In genomic region chr1:6634278-6635052, GRCh38 we compare ENCODE assay signal across 9 cellular contexts. TPM values are rescaled to one million over a fixed set of nuclear protein-coding genes. Genes with fewer than 3 reads are reported as not detected.
DNase-seq lines count a peak whose midpoint lies in the region; ATAC-seq, FAIRE-seq and TF ChIP-seq lines count a peak whose summit lies in the region.
"Had no signal": no experiment of that assay in that cellular context is flagged by ENCODE, and none has a peak within 500 bp of the region (broad histone marks: within the 10 kb centered on the region; RNA-seq: fewer than 3 reads in every experiment).

No MANE protein-coding gene starts in this region.

- DNase-seq in ACHN (peak; percentile 22), GM20000 (ENCODE audit: low spot score) (peak; percentile 54), T-helper 1 cell (peak in 3 of 5 donors; percentile 15 to 23 (median 15)), bronchial epithelial cell (ENCODE audit: low read depth) (peak; percentile 29), lower lobe of right lung (peak; percentile 73), thyroid gland (peak; percentile 67 to 77), NCI-H2029 treated with DMSO at 0.1 percent for 48 hours (lab: John Stamatoyannopoulos, UW) (no peak)

- no peak for TF ChIP-seq POLR2A in thyroid gland (IDR thresholded peaks at IDR 0.05)

- in situ Hi-C loops in ACHN (cut with HindIII; ENCODE audit: low pct_ligation_motif_present, low pct_unique_long_range_greater_than_20kb, low sequenced_read_pairs) = no loop called here

- FAIRE-seq in bronchial epithelial cell (lab: Jason Lieb, UNC) = no peak

- intact Hi-C loops in lower lobe of right lung (cut with DNase I) (no loop called here), thyroid gland (cut with DNase I) (no loop called here)

- no peak overlapping the region for H3K27ac ChIP-seq in lower lobe of right lung
- no peak overlapping the region for H3K27ac ChIP-seq in thyroid gland
- H3K27ac ChIP-seq: epithelial cell of prostate had no signal

- H3K4me3 ChIP-seq in bronchial epithelial cell (ENCODE audit: low read depth, low read length) (no peak overlapping the region), lower lobe of right lung (no peak overlapping the region), thyroid gland (replicated peaks in 1 of 3) (no peak overlapping the region)

- peak; percentile 69 to 78 for ATAC-seq in lower lobe of right lung
- ATAC-seq in HG02885 (IDR thresholded peaks at IDR 0.05; ENCODE audit: poor library complexity, unreplicated experiment) = no peak

- H3K4me1 ChIP-seq in lower lobe of right lung (no peaks in the 10 kb centered on the region), thyroid gland (peaks cover 2 to 9% of the 10 kb centered on the region in 2 donors)

- H3K36me3 ChIP-seq in bronchial epithelial cell (ENCODE audit: control insufficient read depth, insufficient read depth, low read length) (peaks cover 25% of the 10 kb centered on the region), lower lobe of right lung (peaks cover 98% of the 10 kb centered on the region), thyroid gland (peaks cover 38 to 44% of the 10 kb centered on the region in 2 donors)

- peak; percentile 26 for TF ChIP-seq CTCF in GM20000 (IDR thresholded peaks at IDR 0.05; ENCODE audit: extremely low read depth, missing control alignments)
- peak; percentile 90 for TF ChIP-seq CTCF in bronchial epithelial cell (IDR thresholded peaks at IDR 0.05; ENCODE audit: insufficient read depth, low read length, severe bottlenecking)
- TF ChIP-seq CTCF in lower lobe of right lung (IDR thresholded peaks at IDR 0.05) = peak; percentile 41
- TF ChIP-seq CTCF in thyroid gland (IDR thresholded peaks at IDR 0.05) = peak in 4 of 6 experiments; percentile 37 to 56 (median 50)

- 86 to 92% methylated on average over 14 to 21 of the region's 37 CpGs for whole genome bisulfite sequencing in thyroid gland, 2 donors

- H3K27me3 ChIP-seq in bronchial epithelial cell (ENCODE audit: control insufficient read depth, insufficient read depth, low read length) = no peaks in the 10 kb centered on the region
- H3K27me3 ChIP-seq in lower lobe of right lung (ENCODE audit: low read depth) = no peaks in the 10 kb centered on the region
- no peaks in the 10 kb centered on the region for H3K27me3 ChIP-seq in thyroid gland

- H3K9me3 ChIP-seq in lower lobe of right lung (no peaks in the 10 kb centered on the region), thyroid gland (no peaks in the 10 kb centered on the region)

RNA-seq across cellular contexts. Expression of gene THAP3, which starts 9.8 kb away (rescaled TPM):
- total RNA-seq in bronchial epithelial cell = 24.0 and 26.6 TPM in 2 replicates
- 15.7 TPM for total RNA-seq in lower lobe of right lung
- 10 to 100 TPM; 21.2 to 35.3 (median 30.5) TPM for total RNA-seq in thyroid gland

RNA-seq across cellular contexts. Expression of gene PHF13, which starts 20.9 kb away (rescaled TPM):
- total RNA-seq in bronchial epithelial cell = 6.1 and 9.9 TPM in 2 replicates
- total RNA-seq in lower lobe of right lung = 10.2 TPM
- total RNA-seq in thyroid gland = 10 to 100 TPM in 1 of 4 donors, 1 to 10 TPM in 3; 7.8 to 14.1 (median 9.5) TPM

RNA-seq across cellular contexts. Expression of gene KLHL21, which starts 31.8 kb away (rescaled TPM):
- total RNA-seq in bronchial epithelial cell = 30.2 and 38.7 TPM in 2 replicates
- total RNA-seq in lower lobe of right lung = 22.6 TPM
- total RNA-seq in thyroid gland = 10 to 100 TPM; 34.9 to 68.4 (median 44.6) TPM

RNA-seq across cellular contexts. Expression of gene ZBTB48, which starts 54.7 kb away (rescaled TPM):
- total RNA-seq in bronchial epithelial cell = 18.7 and 19.7 TPM in 2 replicates
- total RNA-seq in lower lobe of right lung = 36.5 TPM
- 10 to 100 TPM; 22.7 to 33.8 (median 29.4) TPM for total RNA-seq in thyroid gland

Comparison
In these comparisons a context has a peak if more than half of its experiments do, and no peak if none do; other contexts are left out.
1. CTCF ChIP-seq: peak in every context shown above with its lines; median percentile 90 in bronchial epithelial cell; 50 in thyroid gland; 41 in lower lobe of right lung; 26 in GM20000.